ENCODE assay signal across 35 cellular contexts in genomic region chr5:35083150-35083549, GRCh38. TPM values are rescaled to one million over a fixed set of nuclear protein-coding genes. Genes with fewer than 3 reads are reported as not detected.
"Had no signal": no experiment of that assay in that cellular context is flagged by ENCODE, and none has a peak within 500 bp of the region (broad histone marks: within the 10 kb centered on the region; RNA-seq: fewer than 3 reads in every experiment).

No MANE protein-coding gene starts in this region.

- H3K4me2 ChIP-seq: neural progenitor cell, smooth muscle cell had no signal

- FAIRE-seq: urothelium cell line had no signal

- H3K4me1 Mint-ChIP-seq: natural killer cell; nephron; stimulated activated naive B cell treated with anti-CD40 and anti-IgM and Interleukin-4, amounts not matched to agents 10 μg/mL and 1 μg/mL and 100 μg/mL, for 72 hours had no signal

- ATAC-seq: natural killer cell; psoas muscle; right cardiac atrium; sciatic nerve; stimulated activated naive B cell treated with anti-CD40 and anti-IgM and Interleukin-4, amounts not matched to agents 10 μg/mL and 1 μg/mL and 100 μg/mL, for 72 hours had no signal

- H3K36me3 Mint-ChIP-seq: natural killer cell; neural progenitor cell; stimulated activated naive B cell treated with anti-CD40 and anti-IgM and Interleukin-4, amounts not matched to agents 10 μg/mL and 1 μg/mL and 100 μg/mL, for 72 hours had no signal

- H3K4me1 ChIP-seq: neural progenitor cell, psoas muscle, spleen, stomach, thyroid gland, upper lobe of left lung had no signal

- H3K9me3 Mint-ChIP-seq: natural killer cell; neural progenitor cell; stimulated activated naive B cell treated with anti-CD40 and anti-IgM and Interleukin-4, amounts not matched to agents 10 μg/mL and 1 μg/mL and 100 μg/mL, for 72 hours; stimulated activated naive CD8-positive, alpha-beta T cell treated with anti-CD3 and anti-CD28 coated beads, Interleukin-15, Interleukin-2, amounts not matched to agents 100 ng/mL and 50 ng/mL, for 24 hours had no signal

- H3K36me3 ChIP-seq: neural progenitor cell, ovary, spleen, thoracic aorta, thyroid gland, tibial nerve, upper lobe of left lung, vagina had no signal

- H3K4me3 ChIP-seq: neural progenitor cell, ovary, psoas muscle, skin epidermis, smooth muscle cell, spleen, stomach, thoracic aorta, thyroid gland, tibial nerve, upper lobe of left lung, vagina had no signal

- H3K4me3 Mint-ChIP-seq: natural killer cell; nephron; neural progenitor cell; stimulated activated naive B cell treated with anti-CD40 and anti-IgM and Interleukin-4, amounts not matched to agents 10 μg/mL and 1 μg/mL and 100 μg/mL, for 72 hours; stimulated activated naive CD8-positive, alpha-beta T cell treated with anti-CD3 and anti-CD28 coated beads, Interleukin-15, Interleukin-2, amounts not matched to agents 100 ng/mL and 50 ng/mL, for 24 hours had no signal

- H3K9me3 ChIP-seq: ovary, psoas muscle, stomach, thoracic aorta, thyroid gland, upper lobe of left lung, vagina had no signal

- H2AFZ ChIP-seq: neural progenitor cell, parathyroid adenoma had no signal

- DNase-seq: natural killer cell; occipital lobe; ovary; posterior cingulate gyrus; psoas muscle; right cardiac atrium; spleen; stimulated activated CD4-positive, alpha-beta T cell treated with anti-CD3 and anti-CD28 coated beads, Interleukin-12 subunit alpha, Interleukin-12 subunit beta, amount 100 ng/mL, for 4 hours; stimulated activated CD4-positive, alpha-beta T cell treated with anti-CD3 and anti-CD28 coated beads, Interleukin-1b, Interleukin-23, amount 100 ng/mL, for 48 hours; stimulated activated CD4-positive, alpha-beta T cell treated with anti-CD3 and anti-CD28 coated beads, Interleukin-4, amount 100 ng/mL, for 1 hour; stimulated activated CD4-positive, alpha-beta T cell treated with anti-CD3 and anti-CD28 coated beads, Interleukin-4, amount 100 ng/mL, for 4 hours; stimulated activated CD8-positive, alpha-beta memory T cell treated with anti-CD3 and anti-CD28 coated beads, Interleukin-4, amount 100 ng/mL, for 48 hours; stimulated activated naive B cell treated with anti-CD40 and anti-IgM and Interleukin-4, amounts not matched to agents 10 μg/mL and 1 μg/mL and 100 μg/mL, for 72 hours; stimulated activated naive CD4-positive, alpha-beta T cell treated with Interleukin-2 at 50 U/mL for 16 hours; stomach; thyroid gland; trophoblast cell; upper lobe of left lung had no signal

- H3K27me3 Mint-ChIP-seq: progenitor cell of endocrine pancreas; stimulated activated naive CD8-positive, alpha-beta T cell treated with anti-CD3 and anti-CD28 coated beads, Interleukin-15, Interleukin-2, amounts not matched to agents 100 ng/mL and 50 ng/mL, for 24 hours had no signal

- H3K27ac Mint-ChIP-seq: natural killer cell; nephron; neural progenitor cell; progenitor cell of endocrine pancreas; stimulated activated naive B cell treated with anti-CD40 and anti-IgM and Interleukin-4, amounts not matched to agents 10 μg/mL and 1 μg/mL and 100 μg/mL, for 72 hours; stimulated activated naive CD8-positive, alpha-beta T cell treated with anti-CD3 and anti-CD28 coated beads, Interleukin-15, Interleukin-2, amounts not matched to agents 100 ng/mL and 50 ng/mL, for 24 hours had no signal

- H3K27ac ChIP-seq: neural progenitor cell, ovary, parathyroid adenoma, psoas muscle, skin epidermis, spleen, stomach, thoracic aorta, thyroid gland, tibial nerve, upper lobe of left lung, vagina had no signal

- H3K27me3 ChIP-seq: neural progenitor cell, ovary, spleen, stomach, thyroid gland, tibial nerve, upper lobe of left lung, vagina had no signal

- H3K9ac ChIP-seq: neural progenitor cell, parathyroid adenoma had no signal

RNA-seq across cellular contexts. Expression of gene AGXT2, which starts 35.4 kb away (rescaled TPM):
- total RNA-seq: natural killer cell, occipital lobe, osteoblast, progenitor cell of endocrine pancreas, psoas muscle, right cardiac atrium, sciatic nerve, smooth muscle cell, spleen, subcutaneous adipose tissue, temporal lobe, thoracic aorta, thyroid gland, tibial nerve, upper lobe of left lung, ureter, vagina had no signal
- polyA plus RNA-seq: neural cell, psoas muscle, right cardiac atrium, smooth muscle cell, spleen, stomach had no signal
